In genomic region chr11:95089620-95090542, GRCh38 we compare ENCODE assay signal across 8 cellular contexts. TPM values are rescaled to one million over a fixed set of nuclear protein-coding genes. Genes with fewer than 3 reads are reported as not detected.
DNase-seq lines count a peak whose midpoint lies in the region; ATAC-seq and TF ChIP-seq lines count a peak whose summit lies in the region.

A gene with protein sequence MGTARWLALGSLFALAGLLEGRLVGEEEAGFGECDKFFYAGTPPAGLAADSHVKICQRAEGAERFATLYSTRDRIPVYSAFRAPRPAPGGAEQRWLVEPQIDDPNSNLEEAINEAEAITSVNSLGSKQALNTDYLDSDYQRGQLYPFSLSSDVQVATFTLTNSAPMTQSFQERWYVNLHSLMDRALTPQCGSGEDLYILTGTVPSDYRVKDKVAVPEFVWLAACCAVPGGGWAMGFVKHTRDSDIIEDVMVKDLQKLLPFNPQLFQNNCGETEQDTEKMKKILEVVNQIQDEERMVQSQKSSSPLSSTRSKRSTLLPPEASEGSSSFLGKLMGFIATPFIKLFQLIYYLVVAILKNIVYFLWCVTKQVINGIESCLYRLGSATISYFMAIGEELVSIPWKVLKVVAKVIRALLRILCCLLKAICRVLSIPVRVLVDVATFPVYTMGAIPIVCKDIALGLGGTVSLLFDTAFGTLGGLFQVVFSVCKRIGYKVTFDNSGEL (plus strand): TSS chr11:95089846. CDS start chr11:95089928, 82 bp downstream.

- H3K36me3 ChIP-seq in DND-41 (ENCODE audit: insufficient read depth, low read length) (no peaks in the 10 kb centered on the region), gastroesophageal sphincter (no peaks in the 10 kb centered on the region), suprapubic skin (no peaks in the 10 kb centered on the region)

- peak within 1 kb of the TSS; percentile 84 for H3K9ac ChIP-seq in DND-41 (ENCODE audit: low read depth, low read length)

- TF ChIP-seq CTCF in DND-41 (IDR thresholded peaks at IDR 0.05; ENCODE audit: borderline replicate concordance, extremely low read depth, low read length, poor library complexity, severe bottlenecking) (peak; percentile 6), gastroesophageal sphincter (IDR thresholded peaks at IDR 0.05) (peak in 3 of 4 experiments; percentile 21 to 40 (median 32)), suprapubic skin (IDR thresholded peaks at IDR 0.05) (peak in 1 of 2 donors; percentile 6)

- H4K20me1 ChIP-seq in DND-41 (ENCODE audit: insufficient read depth, low read length) = no peaks in the 10 kb centered on the region

- H2AFZ ChIP-seq in DND-41 (ENCODE audit: low read depth, low read length) = peak within 1 kb of the TSS; percentile 97

- no peaks in the 10 kb centered on the region for H3K79me2 ChIP-seq in DND-41 (ENCODE audit: insufficient read depth, low read length)

- no CpG with 5 or more reads among the region's 106 CpGs for WGBS in gastroesophageal sphincter (ENCODE audit: low coverage in 1 of 2), 2 donors
- WGBS in suprapubic skin = 0% methylated on average over 13 of the region's 106 CpGs

- H3K4me1 ChIP-seq in DND-41 (ENCODE audit: insufficient read depth, low read length) = peaks cover 25% of the 10 kb centered on the region
- H3K4me1 ChIP-seq in gastroesophageal sphincter = peaks cover 5 to 47% (median 10%) of the 10 kb centered on the region in 3 donors
- H3K4me1 ChIP-seq in suprapubic skin = peaks cover 41% of the 10 kb centered on the region

- H3K27ac ChIP-seq in DND-41 (ENCODE audit: low read length) (peak within 1 kb of the TSS; percentile 64), gastroesophageal sphincter (peak within 1 kb of the TSS; percentile 81 to 97 (median 95)), suprapubic skin (peak within 1 kb of the TSS; percentile 98)

- peak within 1 kb of the TSS; percentile 61 to 92 for H3K4me3 ChIP-seq in DND-41 (ENCODE audit: low read depth in 1 of 2, low read length in 2 of 2)
- peak within 1 kb of the TSS; percentile 72 to 94 for H3K4me3 ChIP-seq in gastroesophageal sphincter
- peak within 1 kb of the TSS; percentile 99 for H3K4me3 ChIP-seq in suprapubic skin

- DNase-seq in DND-41 (peak; percentile 85), HuH-7.5 (ENCODE audit: low spot score) (peak; percentile 53), SIG-M5 treated with dmso at 0.1 percent for 504 hours (lab: John Stamatoyannopoulos, UW; ENCODE audit: unreplicated experiment) (peak; percentile 75), nucleus accumbens (lab: John Stamatoyannopoulos, UW) (peak in 55 of 56 donors; percentile 20 to 91 (median 80)), suprapubic skin (ENCODE audit: low spot score in 2 of 2) (peak; percentile 86 to 89)
- DNase-seq in activated naive CD4-positive, alpha-beta T cell (lab: John Stamatoyannopoulos, UW) = peak; percentile 57 to 81 (median 70)

- H3K4me2 ChIP-seq in DND-41 (ENCODE audit: insufficient read depth, low read length) = peak within 1 kb of the TSS; percentile 96

- peak; percentile 96 for ATAC-seq in DND-41 (ENCODE audit: insufficient read depth, low read depth)
- ATAC-seq in GM21528 (IDR thresholded peaks at IDR 0.05; ENCODE audit: low FRiP score, unreplicated experiment) = peak; percentile 95
- peak; percentile 99 for ATAC-seq in gastroesophageal sphincter

- peak; percentile 81 to 88 for TF ChIP-seq POLR2A in gastroesophageal sphincter (IDR thresholded peaks at IDR 0.05)
- TF ChIP-seq POLR2A in suprapubic skin (IDR thresholded peaks at IDR 0.05) = peak in 1 of 2 donors; percentile 67

- H3K9me3 ChIP-seq in DND-41 (ENCODE audit: insufficient read depth, low read length, severe bottlenecking) (no peaks in the 10 kb centered on the region), gastroesophageal sphincter (no peaks in the 10 kb centered on the region), suprapubic skin (no peaks in the 10 kb centered on the region)

- no peak for TF ChIP-seq EP300 in gastroesophageal sphincter (IDR thresholded peaks at IDR 0.05)
- no peak for TF ChIP-seq EP300 in suprapubic skin (IDR thresholded peaks at IDR 0.05)

- H3K27me3 ChIP-seq in DND-41 (ENCODE audit: insufficient read depth, low read length, poor library complexity) (no peaks in the 10 kb centered on the region), gastroesophageal sphincter (no peaks in the 10 kb centered on the region), suprapubic skin (no peaks in the 10 kb centered on the region)

RNA-seq across cellular contexts. Expression of the gene that starts here (rescaled TPM):
- 10 to 100 TPM; 34.6 to 68.3 (median 54.6) TPM for total RNA-seq in gastroesophageal sphincter
- 10 to 100 TPM; 30.7 to 65.9 (median 49.4) TPM for total RNA-seq in suprapubic skin

Comparison
In these comparisons a context has a peak if more than half of its experiments do, and no peak if none do; other contexts are left out.
1. Peak in every context shown above with its lines: DNase-seq, ATAC-seq, H3K4me3 ChIP-seq and H3K27ac ChIP-seq.